ENCODE assay signal across 8 cellular contexts in the genomic region with DNA sequence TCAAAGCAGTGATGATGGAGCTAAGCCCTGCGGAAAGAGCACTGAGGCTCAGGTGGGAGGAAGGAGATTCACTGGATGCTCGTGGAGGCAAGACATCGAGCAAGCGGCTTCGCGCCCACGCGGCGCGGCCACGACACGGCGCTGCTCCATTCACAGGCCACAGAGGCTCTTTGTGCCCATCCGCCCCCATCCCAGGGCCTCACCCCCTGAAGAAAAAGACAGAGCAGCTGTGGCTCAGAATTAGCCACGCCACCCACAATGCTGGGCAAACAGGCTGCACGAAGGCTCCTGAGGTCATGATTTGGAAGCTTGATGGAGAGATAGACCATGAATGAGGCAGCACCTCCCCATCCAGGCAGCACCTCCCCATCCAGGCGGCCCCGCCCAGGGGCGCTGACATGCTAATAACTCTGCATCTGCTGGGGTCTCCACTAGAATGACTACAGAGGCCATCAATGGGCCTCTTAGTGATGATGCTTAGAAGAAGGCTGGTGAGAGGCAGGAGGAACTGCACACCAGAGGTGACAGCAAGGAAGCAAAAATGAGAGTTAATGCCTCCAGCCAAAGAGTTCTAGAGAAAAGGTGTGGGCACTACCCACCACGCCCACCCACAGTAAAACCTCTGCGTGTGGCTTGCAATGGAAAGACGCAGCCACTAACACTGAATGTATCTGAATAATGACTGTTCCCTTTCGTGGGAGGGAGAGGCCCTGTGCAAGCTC. TPM values are rescaled to one million over a fixed set of nuclear protein-coding genes. Genes with fewer than 3 reads are reported as not detected.
DNase-seq lines count a peak whose midpoint lies in the region; ATAC-seq and TF ChIP-seq lines count a peak whose summit lies in the region.

No MANE protein-coding gene starts in this region.

- H3K4me1 ChIP-seq in IMR-90 (ENCODE audit: control insufficient read depth, insufficient read depth, low read length) (peaks cover 29% of the 10 kb centered on the region), liver (ENCODE audit: control insufficient read depth in 4 of 4, insufficient read depth in 4 of 4, low read length in 3 of 4) (peaks cover 11 to 38% (median 26%) of the 10 kb centered on the region in 4 donors)

- no peak overlapping the region for H3K14ac ChIP-seq in IMR-90 (replicated peaks; ENCODE audit: low read depth, low read length)

- TF ChIP-seq POLR2A in IMR-90 (IDR thresholded peaks at IDR 0.05; ENCODE audit: low read depth, low read length): no peak

- ATAC-seq in IMR-90 (ENCODE audit: low read depth) (no peak), HG03342 (IDR thresholded peaks at IDR 0.05; ENCODE audit: unreplicated experiment) (no peak), HG03439 (IDR thresholded peaks at IDR 0.05; ENCODE audit: unreplicated experiment) (no peak)

- H3K36me3 ChIP-seq in IMR-90 (ENCODE audit: control insufficient read depth, insufficient read depth, low read length) (peaks cover 80% of the 10 kb centered on the region), liver (ENCODE audit: control insufficient read depth in 4 of 4, insufficient read depth in 3 of 4, low read depth in 1 of 4, low read length in 3 of 4) (peaks cover 6 to 24% (median 15%) of the 10 kb centered on the region in 4 donors)

- no peak overlapping the region for H3K4me2 ChIP-seq in IMR-90 (ENCODE audit: low read depth, low read length)

- H3K4me1 Mint-ChIP-seq in activated naive CD4-positive, alpha-beta T cell treated with anti-CD3 and anti-CD28 coated beads, Interleukin-2, amount 10 ng/mL, durations not matched to agents 7 days and 5 days: peaks cover 73% of the 10 kb centered on the region

- H3K36me3 Mint-ChIP-seq in activated naive CD4-positive, alpha-beta T cell treated with anti-CD3 and anti-CD28 coated beads, Interleukin-2, amount 10 ng/mL, durations not matched to agents 7 days and 5 days: peaks cover 62% of the 10 kb centered on the region

- dilution Hi-C loops in IMR-90 (cut with HindIII; ENCODE audit: low sequenced_read_pairs, unreplicated experiment): no loop called here

- H3K27ac Mint-ChIP-seq in activated naive CD4-positive, alpha-beta T cell treated with anti-CD3 and anti-CD28 coated beads, Interleukin-2, amount 10 ng/mL, durations not matched to agents 7 days and 5 days: peak overlapping the region; percentile 73

- H2BK120ac ChIP-seq in IMR-90 (ENCODE audit: low read depth, low read length): no peak overlapping the region

- in situ Hi-C loops in IMR-90 (cut with MboI; ENCODE audit: low sequenced_read_pairs): no loop called here

- no peak overlapping the region for H3K4me3 Mint-ChIP-seq in activated naive CD4-positive, alpha-beta T cell treated with anti-CD3 and anti-CD28 coated beads, Interleukin-2, amount 10 ng/mL, durations not matched to agents 7 days and 5 days

- H3K4me3 ChIP-seq in IMR-90 (ENCODE audit: insufficient read depth, low read depth, low read length) (no peak overlapping the region), liver (ENCODE audit: low read depth in 1 of 3, low read length in 3 of 3) (no peak overlapping the region)

- H4K5ac ChIP-seq in IMR-90 (ENCODE audit: low read depth, low read length): no peak overlapping the region

- no peak overlapping the region for H3K56ac ChIP-seq in IMR-90 (ENCODE audit: extremely low read depth, insufficient read depth, low read length)

- peaks cover 0 to 64% of the 10 kb centered on the region in 2 experiments; a peak in 3 of 4 replicates for H3K79me1 ChIP-seq in IMR-90 (ENCODE audit: low read depth in 1 of 2, low read length in 2 of 2)

- H2BK15ac ChIP-seq in IMR-90 (ENCODE audit: low read depth, low read length): no peak overlapping the region

- peaks cover 39% of the 10 kb centered on the region for H3K9me1 ChIP-seq in IMR-90 (ENCODE audit: insufficient read depth, low read length)

- intact Hi-C loops in IMR-90 (cut with micrococcal nuclease): no loop called here

- CTCF ChIA-PET in IMR-90 (lab: Yijun Ruan, JAX): no interaction called here
- CTCF ChIA-PET in activated naive CD4-positive, alpha-beta T cell treated with anti-CD3 and anti-CD28 coated beads, Interleukin-2, amount 10 ng/mL, durations not matched to agents 7 days and 5 days (lab: Charles Lee): interaction anchor here (1.2 to 2.5 kb wide), 3 partner anchors 10 to 32 kb away, joined by 3 to 7 read pairs (median 6); no protein-coding TSS in a partner anchor

- TF ChIP-seq RAD21 in IMR-90 (IDR thresholded peaks at IDR 0.05; ENCODE audit: low read length) (no peak), liver (IDR thresholded peaks at IDR 0.05) (no peak)

- H2BK5ac ChIP-seq in IMR-90 (ENCODE audit: low read depth, low read length, poor library complexity, severe bottlenecking): peak overlapping the region; percentile 41

- H3K9ac ChIP-seq in IMR-90 (ENCODE audit: low read depth, low read length) (no peak overlapping the region), liver (ENCODE audit: low read depth in 1 of 2, low read length in 2 of 2) (no peak overlapping the region)

- H4K8ac ChIP-seq in IMR-90 (ENCODE audit: low read depth in 2 of 2, low read length in 2 of 2): peak overlapping the region in 1 of 2 experiments; percentile 6; a peak in 1 of 4 replicates

- no TSS peak for BruUV-seq in IMR-90 (replicated peaks; lab: Mats Ljungman, UMichigan)

- no peak for DNase-seq in IMR-90
- no peak for DNase-seq in activated naive CD4-positive, alpha-beta T cell treated with anti-CD3 and anti-CD28 coated beads, Interleukin-2, amount 10 ng/mL, durations not matched to agents 7 days and 5 days
- peak; percentile 40 to 71 (median 60) for DNase-seq in stimulated activated CD4-positive, alpha-beta T cell treated with anti-CD3 and anti-CD28 coated beads, TNF-alpha, amount 100 ng/mL, for 48 hours (ENCODE audit: low read depth in 3 of 3)
- DNase-seq in NCI-H510A (lab: John Stamatoyannopoulos, UW): no peak
- DNase-seq in EL: no peak

- H2AFZ ChIP-seq in IMR-90 (replicated peaks; ENCODE audit: low read length, poor library complexity): no peak overlapping the region

- H3K27ac ChIP-seq in IMR-90 (ENCODE audit: insufficient read depth, low read length) (peak overlapping the region; percentile 9), liver (ENCODE audit: low read depth in 1 of 2, low read length in 2 of 2) (peak overlapping the region; percentile 5 to 54)

- H3K9me3 ChIP-seq in IMR-90 (ENCODE audit: control insufficient read depth, insufficient read depth, low read length): no peaks in the 10 kb centered on the region
- no peaks in the 10 kb centered on the region for H3K9me3 ChIP-seq in liver (ENCODE audit: control insufficient read depth in 4 of 4, low read length in 3 of 4)

- H2AK5ac ChIP-seq in IMR-90 (ENCODE audit: low read depth, low read length): 0 out of 2 replicates have a peak overlapping the region, but pooled peaks have one; percentile 5

- no peak overlapping the region for H3K4ac ChIP-seq in IMR-90 (ENCODE audit: low read depth, low read length)

- H4K20me1 ChIP-seq in IMR-90 (ENCODE audit: insufficient read depth, low read length): peaks cover 98% of the 10 kb centered on the region

- H3K27me3 ChIP-seq in IMR-90 (ENCODE audit: control insufficient read depth, insufficient read depth, low read length) (no peaks in the 10 kb centered on the region), liver (ENCODE audit: control insufficient read depth in 4 of 4, insufficient read depth in 4 of 4, low read length in 3 of 4) (no peaks in the 10 kb centered on the region)

- POLR2A ChIA-PET in IMR-90 (lab: Charles Lee; ENCODE audit: unreplicated experiment): no interaction called here

- H3K23ac ChIP-seq in IMR-90 (ENCODE audit: low read depth, low read length): 0 out of 2 replicates have a peak overlapping the region, but pooled peaks have one; percentile 39

- no peak overlapping the region for H2BK20ac ChIP-seq in IMR-90 (ENCODE audit: low read depth, low read length)

- TF ChIP-seq CTCF in IMR-90 (conservative IDR thresholded peaks at IDR 0.05; ENCODE audit: low read depth, low read length) (no peak), liver (IDR thresholded peaks at IDR 0.05; ENCODE audit: low read depth, low read length, missing input control) (no peak)

- H3K27me3 Mint-ChIP-seq in activated naive CD4-positive, alpha-beta T cell treated with anti-CD3 and anti-CD28 coated beads, Interleukin-2, amount 10 ng/mL, durations not matched to agents 7 days and 5 days: no peaks in the 10 kb centered on the region

- H3K18ac ChIP-seq in IMR-90 (ENCODE audit: low read depth, low read length): no peak overlapping the region

- H3K9me3 Mint-ChIP-seq in activated naive CD4-positive, alpha-beta T cell treated with anti-CD3 and anti-CD28 coated beads, Interleukin-2, amount 10 ng/mL, durations not matched to agents 7 days and 5 days: no peaks in the 10 kb centered on the region

- 90% methylated on average over 2 of the region's 23 CpGs; no CpG with 5 or more reads in 1 of the 2 experiments for WGBS in IMR-90 (ENCODE audit: extremely low coverage in 2 of 2, insufficient read length in 1 of 2), 2 experiments
- 90% methylated on average over 23 of the region's 23 CpGs for WGBS in liver

- peak overlapping the region; percentile 4 for H2AK9ac ChIP-seq in IMR-90 (replicated peaks; ENCODE audit: low read depth, low read length, poor library complexity)

- H4K91ac ChIP-seq in IMR-90 (ENCODE audit: insufficient read depth, low read depth, low read length): no peak overlapping the region

TF ChIP-seq in IMR-90, 13 proteins besides CTCF, POLR2A, EP300 and RAD21 (continues in another document):
- TF ChIP-seq RCOR1 (IDR thresholded peaks at IDR 0.05; ENCODE audit: insufficient replicate concordance, low read length) (no peak), SMC3 (IDR thresholded peaks at IDR 0.05; ENCODE audit: low read depth, low read length) (no peak), RFX5 (IDR thresholded peaks at IDR 0.05; ENCODE audit: low read depth, low read length) (no peak), MAFK (IDR thresholded peaks at IDR 0.05; ENCODE audit: low read depth, low read length) (no peak), MXI1 (IDR thresholded peaks at IDR 0.05; ENCODE audit: borderline replicate concordance, low read depth, low read length) (no peak), CHD1 (IDR thresholded peaks at IDR 0.05; ENCODE audit: low read depth, low read length) (no peak)

TF ChIP-seq in liver, 16 proteins besides CTCF, POLR2A, EP300 and RAD21 (continues in another document):
- TF ChIP-seq SP1 (IDR thresholded peaks at IDR 0.05): no peak

RNA-seq across cellular contexts. Expression of a gene that starts 43.5 kb away (rescaled TPM):
- total RNA-seq in IMR-90 (2012; rRNA removed) (554 and 783 TPM in 2 replicates), liver (100 to 1,000 TPM; 123 to 150 TPM)
- polyA plus RNA-seq in IMR-90 (2012; rRNA removed) (475 and 507 TPM in 2 replicates), liver (10 to 100 TPM; 32.3 to 74.1 TPM)
- polyA plus RNA-seq in IMR-90 (2012; cell fraction: cytosol; rRNA removed): 197 and 382 TPM in 2 replicates
- polyA plus RNA-seq in IMR-90 (2012; cell fraction: nucleus; rRNA removed; ENCODE audit: low replicate concordance): 449 and 493 TPM in 2 replicates

Comparison
In these comparisons a context has a peak if more than half of its experiments do, and no peak if none do; other contexts are left out.
1. DNase-seq: peak in stimulated activated CD4-positive, alpha-beta T cell treated with anti-CD3 and anti-CD28 coated beads, TNF-alpha, amount 100 ng/mL, for 48 hours (3 of 3); none in IMR-90 (single experiment), activated naive CD4-positive, alpha-beta T cell treated with anti-CD3 and anti-CD28 coated beads, Interleukin-2, amount 10 ng/mL, durations not matched to agents 7 days and 5 days (single experiment), NCI-H510A (single experiment) and EL (single experiment).